ENCODE assay signal across 8 cellular contexts in genomic region chr10:95655571-95656290, GRCh38. TPM values are rescaled to one million over a fixed set of nuclear protein-coding genes. Genes with fewer than 3 reads are reported as not detected.
DNase-seq lines count a peak whose midpoint lies in the region; ATAC-seq, FAIRE-seq and TF ChIP-seq lines count a peak whose summit lies in the region.

No MANE protein-coding gene starts in this region.

- CTCF ChIA-PET in activated CD8-positive, alpha-beta T cell treated with anti-CD3 and anti-CD28 coated beads for 36 hours (lab: Charles Lee), result interaction anchor here (1.3 to 1.9 kb wide), 2 partner anchors 38 kb away, joined by 8 to 9 read pairs; partner anchors contain the start of gene TCTN3

- no peak for TF ChIP-seq EP300 in Ishikawa (IDR thresholded peaks at IDR 0.05; ENCODE audit: borderline replicate concordance)

- intact Hi-C loops in activated CD8-positive, alpha-beta T cell treated with anti-CD3 and anti-CD28 coated beads for 36 hours (cut with micrococcal nuclease), result no loop called here
- intact Hi-C loops in pancreas (cut with DNase I), result no loop called here

- TF ChIP-seq RAD21 in Ishikawa (IDR thresholded peaks at IDR 0.05; ENCODE audit: low read depth), result no peak

- H3K27me3 Mint-ChIP-seq in activated CD8-positive, alpha-beta T cell treated with anti-CD3 and anti-CD28 coated beads for 36 hours, result no peaks in the 10 kb centered on the region

- peaks cover 11% of the 10 kb centered on the region for H3K9me3 Mint-ChIP-seq in activated CD8-positive, alpha-beta T cell treated with anti-CD3 and anti-CD28 coated beads for 36 hours

- no peak for TF ChIP-seq CTCF in activated CD8-positive, alpha-beta T cell treated with anti-CD3 and anti-CD28 coated beads for 36 hours (IDR thresholded peaks at IDR 0.05)
- no peak for TF ChIP-seq CTCF in pancreas (IDR thresholded peaks at IDR 0.05)

- DNase-seq in EH (ENCODE audit: low read depth) (peak; percentile 39), germinal center (ENCODE audit: low spot score) (peak; percentile 13), pancreas (peak in 1 of 6 donors; percentile 7), T-helper 9 cell (no peak), NCI-H2029 (lab: John Stamatoyannopoulos, UW) (no peak)
- peak; percentile 41 for DNase-seq in activated CD8-positive, alpha-beta T cell treated with anti-CD3 and anti-CD28 coated beads for 36 hours

- H3K9me3 ChIP-seq in pancreas, result no peaks in the 10 kb centered on the region

- ATAC-seq in GM19467 (IDR thresholded peaks at IDR 0.05; ENCODE audit: unreplicated experiment) (peak; percentile 21), pancreas (peak; percentile 9 to 40 (median 24))
- peak; percentile 22 for ATAC-seq in activated CD8-positive, alpha-beta T cell treated with anti-CD3 and anti-CD28 coated beads for 36 hours

- 5 to 6% methylated on average over 23 of the region's 23 CpGs for WGBS in pancreas, 2 donors

- H3K4me3 Mint-ChIP-seq in activated CD8-positive, alpha-beta T cell treated with anti-CD3 and anti-CD28 coated beads for 36 hours, result peak overlapping the region; percentile 99

- H3K4me3 ChIP-seq in pancreas, result peak overlapping the region; percentile 69 to 99 (median 92)

- H3K27ac Mint-ChIP-seq in activated CD8-positive, alpha-beta T cell treated with anti-CD3 and anti-CD28 coated beads for 36 hours, result peak overlapping the region; percentile 97

- H3K4me1 Mint-ChIP-seq in activated CD8-positive, alpha-beta T cell treated with anti-CD3 and anti-CD28 coated beads for 36 hours (ENCODE audit: low read depth), result peaks cover 29% of the 10 kb centered on the region

- peak overlapping the region; percentile 53 to 87 (median 81) for H3K27ac ChIP-seq in pancreas

- FAIRE-seq in pancreas (lab: Jason Lieb, UNC), result no peak

- POLR2A ChIA-PET in activated CD8-positive, alpha-beta T cell treated with anti-CD3 and anti-CD28 coated beads for 36 hours (lab: Charles Lee), result interaction anchor here (1.0 to 1.2 kb wide), 2 partner anchors 38 to 171 kb away, joined by 3 to 6 read pairs; partner anchors contain the start of gene TCTN3

- peaks cover 41% of the 10 kb centered on the region for H3K36me3 Mint-ChIP-seq in activated CD8-positive, alpha-beta T cell treated with anti-CD3 and anti-CD28 coated beads for 36 hours (ENCODE audit: low read depth)

- H3K36me3 ChIP-seq in pancreas, result peaks cover 0 to 14% (median 4%) of the 10 kb centered on the region in 3 donors

- peaks cover 0 to 12% (median 0%) of the 10 kb centered on the region in 3 donors for H3K4me1 ChIP-seq in pancreas

- H3K27me3 ChIP-seq in pancreas, result no peaks in the 10 kb centered on the region

TF ChIP-seq in Ishikawa, 13 proteins besides CTCF, POLR2A, EP300 and RAD21:
- TF ChIP-seq EGR1 (IDR thresholded peaks at IDR 0.05), result peak; percentile 66; the same call in 1 of the 2 replicates
- no peak for TF ChIP-seq FOXM1 (IDR thresholded peaks at IDR 0.05; ENCODE audit: borderline replicate concordance, low read depth)
TF ChIP-seq in Ishikawa: peak in this region for 1.

RNA-seq across cellular contexts. Expression of gene ALDH18A1, which starts 0.8 kb away (rescaled TPM):
- 100 to 1,000 TPM; 119 TPM for total RNA-seq in activated CD8-positive, alpha-beta T cell treated with anti-CD3 and anti-CD28 coated beads for 36 hours
- 10 to 100 TPM; 43.3 to 68.4 (median 54.9) TPM for total RNA-seq in pancreas
- polyA plus RNA-seq in pancreas, result 10 to 100 TPM; 22.0 to 25.5 TPM

RNA-seq across cellular contexts. Expression of gene TCTN3, which starts 38.0 kb away (rescaled TPM):
- 10 to 100 TPM; 17.6 to 20.5 TPM for total RNA-seq in activated CD8-positive, alpha-beta T cell treated with anti-CD3 and anti-CD28 coated beads for 36 hours
- total RNA-seq in pancreas, result 10 to 100 TPM in 5 of 6 donors, 1 to 10 TPM in 1; 8.9 to 25.5 (median 16.7) TPM
- 10 to 100 TPM in 1 of 2 donors, 1 to 10 TPM in 1; 8.1 to 16.8 TPM for polyA plus RNA-seq in pancreas

Comparison
In these comparisons a context has a peak if more than half of its experiments do, and no peak if none do; other contexts are left out.
1. DNase-seq: peak in EH (single experiment), activated CD8-positive, alpha-beta T cell treated with anti-CD3 and anti-CD28 coated beads for 36 hours (single experiment) and germinal center (single experiment); none in T-helper 9 cell (single experiment) and NCI-H2029 (single experiment).
2. Peak in every context shown above with its lines, with median percentiles within 50 percentile points of each other: ATAC-seq.